ENCODE assay signal across 8 cellular contexts in the genomic region with DNA sequence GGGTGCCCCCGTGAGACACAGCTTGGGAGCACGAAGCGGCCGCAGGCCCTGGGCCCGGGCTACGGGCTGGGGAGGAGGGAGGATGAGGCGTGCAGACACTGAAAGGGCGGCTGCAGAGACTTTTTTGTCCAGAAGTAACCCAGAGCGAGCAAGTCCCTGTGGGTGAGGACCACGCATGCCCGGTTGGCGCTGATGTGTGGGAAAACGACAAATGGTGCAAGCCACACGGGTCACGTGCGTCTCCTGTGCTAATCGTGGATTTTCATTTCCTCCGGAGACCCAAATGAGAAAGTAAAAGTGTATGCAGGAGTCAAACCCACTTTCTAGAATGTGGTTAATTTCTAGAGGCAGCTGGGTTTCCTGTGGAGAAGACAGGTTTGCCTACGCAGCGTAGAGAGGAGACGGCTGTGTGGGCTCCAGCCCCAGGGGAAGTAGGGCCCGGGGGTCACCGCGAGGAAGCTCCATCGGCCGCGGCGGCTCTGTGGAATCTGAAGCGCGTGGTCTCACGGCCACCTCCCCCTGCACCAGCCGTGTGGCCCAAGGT. TPM values are rescaled to one million over a fixed set of nuclear protein-coding genes. Genes with fewer than 3 reads are reported as not detected.
DNase-seq lines count a peak whose midpoint lies in the region; ATAC-seq and TF ChIP-seq lines count a peak whose summit lies in the region.
"Had no signal": no experiment of that assay in that cellular context is flagged by ENCODE, and none has a peak within 500 bp of the region (broad histone marks: within the 10 kb centered on the region; RNA-seq: fewer than 3 reads in every experiment).

No MANE protein-coding gene starts in this region.

- no peak for TF ChIP-seq CTCF in nephron progenitor cell (IDR thresholded peaks at IDR 0.05)
- TF ChIP-seq CTCF in WERI-Rb-1 (IDR thresholded peaks at IDR 0.05; ENCODE audit: low read depth, low read length): no peak

- ATAC-seq in GM19455 (IDR thresholded peaks at IDR 0.05; ENCODE audit: unreplicated experiment) (peak; percentile 93), HG03460 (IDR thresholded peaks at IDR 0.05; ENCODE audit: unreplicated experiment) (peak; percentile 95)

- H3K4me1 ChIP-seq in mononuclear cell (ENCODE audit: insufficient read depth, low read length): peaks cover 19% of the 10 kb centered on the region

- H3K27me3 ChIP-seq in mononuclear cell (ENCODE audit: insufficient read depth, low read length) (no peaks in the 10 kb centered on the region), WERI-Rb-1 (ENCODE audit: insufficient read depth, low read depth, severe bottlenecking) (no peaks in the 10 kb centered on the region)

- H3K36me3 Mint-ChIP-seq in nephron progenitor cell (ENCODE audit: low read depth): no peaks in the 10 kb centered on the region

- H3K27me3 Mint-ChIP-seq in nephron progenitor cell (ENCODE audit: low read depth, poor library complexity): peaks cover 10% of the 10 kb centered on the region

- peak; percentile 82 for DNase-seq in activated CD8-positive, alpha-beta memory T cell treated with anti-CD3 and anti-CD28 coated beads, Interleukin-2, amount 50 U/mL, for 48 hours
- no peak for DNase-seq in nephron progenitor cell
- DNase-seq in AG08396 (ENCODE audit: low spot score): no peak
- no peak for DNase-seq in WERI-Rb-1

- H3K4me1 Mint-ChIP-seq in nephron progenitor cell: peaks cover 71% of the 10 kb centered on the region

- no peaks in the 10 kb centered on the region for H3K9me3 ChIP-seq in mononuclear cell (ENCODE audit: low read depth, low read length)
- H3K9me3 ChIP-seq in WERI-Rb-1 (ENCODE audit: severe bottlenecking): no peaks in the 10 kb centered on the region

- H3K36me3 ChIP-seq in WERI-Rb-1: no peaks in the 10 kb centered on the region

- H3K4me3 ChIP-seq in mononuclear cell (ENCODE audit: low read length) (peak overlapping the region; percentile 38), WERI-Rb-1 (ENCODE audit: low read depth, low read length) (no peak overlapping the region)

- no peaks in the 10 kb centered on the region for H3K9me3 Mint-ChIP-seq in nephron progenitor cell

- no peak overlapping the region for H3K27ac Mint-ChIP-seq in nephron progenitor cell

- H3K4me3 Mint-ChIP-seq in nephron progenitor cell: no peak overlapping the region

- no peak overlapping the region for H3K27ac ChIP-seq in WERI-Rb-1

RNA-seq across cellular contexts. Expression of a gene that starts 19.0 kb away (rescaled TPM):
- total RNA-seq in mononuclear cell: 1.8 TPM
- total RNA-seq: T-helper 2 cell treated with Interferon-gamma antibody and Interleukin-4, amounts not matched to agents 100 ng/mL and 5 ng/mL, for 36 hours had no signal

RNA-seq across cellular contexts. Expression of a gene that starts 34.7 kb away (rescaled TPM):
- 18.7 TPM for total RNA-seq in mononuclear cell
